In genomic region chr6:149963212-149963461, GRCh38 we compare ENCODE assay signal across 8 cellular contexts. TPM values are rescaled to one million over a fixed set of nuclear protein-coding genes. Genes with fewer than 3 reads are reported as not detected.
DNase-seq lines count a peak whose midpoint lies in the region; TF ChIP-seq lines count a peak whose summit lies in the region.

No MANE protein-coding gene starts in this region.

- TF ChIP-seq CTCF in GM13976 (IDR thresholded peaks at IDR 0.05; ENCODE audit: borderline replicate concordance, control extremely low read depth, extremely low read depth, insufficient read depth, missing control alignments) (no peak), MM.1S (IDR thresholded peaks at IDR 0.05; ENCODE audit: low read length) (no peak), fibroblast of mammary gland (conservative IDR thresholded peaks at IDR 0.05; ENCODE audit: control insufficient read depth, insufficient read depth, low read depth, low read length) (no peak), progenitor cell of endocrine pancreas (IDR thresholded peaks at IDR 0.05; ENCODE audit: unreplicated experiment) (no peak)

- no peak overlapping the region for H3K27ac ChIP-seq in MM.1S (ENCODE audit: low read length)

- H3F3A ChIP-seq in MM.1S (ENCODE audit: insufficient read depth, low read length) = no peaks in the 10 kb centered on the region

- peaks cover 29% of the 10 kb centered on the region for H3K4me1 Mint-ChIP-seq in activated CD4-positive, alpha-beta memory T cell treated with anti-CD3 and anti-CD28 coated beads for 36 hours (ENCODE audit: low read depth)
- H3K4me1 Mint-ChIP-seq in progenitor cell of endocrine pancreas (ENCODE audit: low read depth) = peaks cover 12% of the 10 kb centered on the region

- no peak overlapping the region; the same call in 1 of the 2 replicates for H3K9ac ChIP-seq in MM.1S (ENCODE audit: low read length)

- CTCF ChIA-PET in activated CD4-positive, alpha-beta memory T cell treated with anti-CD3 and anti-CD28 coated beads for 36 hours (lab: Charles Lee) = interaction anchor here (2.2 kb wide), 1 partner anchor 53 kb away, joined by 7 read pairs; no protein-coding TSS in a partner anchor

- H4K20me1 ChIP-seq in MM.1S (ENCODE audit: insufficient read depth, low read length) = no peaks in the 10 kb centered on the region

- H3K4me3 Mint-ChIP-seq in activated CD4-positive, alpha-beta memory T cell treated with anti-CD3 and anti-CD28 coated beads for 36 hours = peak overlapping the region; percentile 86
- peak overlapping the region; percentile 66 for H3K4me3 Mint-ChIP-seq in progenitor cell of endocrine pancreas (ENCODE audit: low read depth)

- H3K9me3 ChIP-seq in MM.1S (replicated peaks; ENCODE audit: insufficient read depth, low read length) = no peaks in the 10 kb centered on the region

- peak overlapping the region; percentile 70 for H3K27ac Mint-ChIP-seq in activated CD4-positive, alpha-beta memory T cell treated with anti-CD3 and anti-CD28 coated beads for 36 hours
- peak overlapping the region; percentile 57 for H3K27ac Mint-ChIP-seq in progenitor cell of endocrine pancreas

- H3K9me2 ChIP-seq in MM.1S (replicated peaks; ENCODE audit: insufficient read depth, low read length) = no peaks in the 10 kb centered on the region

- no peaks in the 10 kb centered on the region for H3K79me2 ChIP-seq in MM.1S (ENCODE audit: low read length)

- H3K9me3 Mint-ChIP-seq in activated CD4-positive, alpha-beta memory T cell treated with anti-CD3 and anti-CD28 coated beads for 36 hours = no peaks in the 10 kb centered on the region
- no peaks in the 10 kb centered on the region for H3K9me3 Mint-ChIP-seq in progenitor cell of endocrine pancreas (ENCODE audit: low read depth)

- DNase-seq in A172 (ENCODE audit: low spot score) (peak; percentile 62), GM13976 (ENCODE audit: low spot score) (peak; percentile 49), MM.1S (no peak), fibroblast of mammary gland (ENCODE audit: low read depth) (no peak), progenitor cell of endocrine pancreas (ENCODE audit: low spot score, unreplicated experiment) (no peak), NOMO-1 (lab: John Stamatoyannopoulos, UW; ENCODE audit: unreplicated experiment in 2 of 2) (no peak), NCI-H226 (no peak)
- peak; percentile 72 for DNase-seq in activated CD4-positive, alpha-beta memory T cell treated with anti-CD3 and anti-CD28 coated beads for 36 hours

- H3K27me3 ChIP-seq in MM.1S (replicated peaks; ENCODE audit: insufficient read depth, low read length) = peaks cover 42% of the 10 kb centered on the region

- peak overlapping the region; percentile 73; the same call in 1 of the 2 replicates for H3K4me2 ChIP-seq in MM.1S (ENCODE audit: low read depth, low read length)

- in situ Hi-C loops in GM13976 (cut with MboI; ENCODE audit: low sequenced_read_pairs, unreplicated experiment) = no loop called here

- peak overlapping the region; percentile 57 for H3K4me3 ChIP-seq in MM.1S (ENCODE audit: low read length)
- H3K4me3 ChIP-seq in fibroblast of mammary gland (ENCODE audit: control insufficient read depth, low read depth, low read length) = peak overlapping the region; percentile 62

- H3K36me3 Mint-ChIP-seq in activated CD4-positive, alpha-beta memory T cell treated with anti-CD3 and anti-CD28 coated beads for 36 hours = peaks cover 2% of the 10 kb centered on the region
- H3K36me3 Mint-ChIP-seq in progenitor cell of endocrine pancreas (ENCODE audit: insufficient read depth) = no peaks in the 10 kb centered on the region

- H2AFZ ChIP-seq in MM.1S (ENCODE audit: low read length) = peak overlapping the region; percentile 56; the same call in 1 of the 2 replicates

- intact Hi-C loops in activated CD4-positive, alpha-beta memory T cell treated with anti-CD3 and anti-CD28 coated beads for 36 hours (cut with micrococcal nuclease) = loop anchor here (1.0 to 2.0 kb wide), 5 partner anchors 22 to 54 kb away; no protein-coding TSS in a partner anchor

- H3K36me3 ChIP-seq in MM.1S (replicated peaks; ENCODE audit: insufficient read depth, low read length) = no peaks in the 10 kb centered on the region

- POLR2A ChIA-PET in activated CD4-positive, alpha-beta memory T cell treated with anti-CD3 and anti-CD28 coated beads for 36 hours (lab: Charles Lee) = no interaction called here

- peaks cover 75% of the 10 kb centered on the region for H3K27me3 Mint-ChIP-seq in activated CD4-positive, alpha-beta memory T cell treated with anti-CD3 and anti-CD28 coated beads for 36 hours
- H3K27me3 Mint-ChIP-seq in progenitor cell of endocrine pancreas = peaks cover 97% of the 10 kb centered on the region

- H3K4me1 ChIP-seq in MM.1S (ENCODE audit: low read length) = no peaks in the 10 kb centered on the region

RNA-seq across cellular contexts. Expression of gene ULBP1, which starts 0.6 kb away (rescaled TPM):
- 0.07 and 0.38 TPM in 2 replicates for total RNA-seq in A172 (2014; rRNA removed; shearing (Covaris generic))
- total RNA-seq in activated CD4-positive, alpha-beta memory T cell treated with anti-CD3 and anti-CD28 coated beads for 36 hours = 1 to 10 TPM; 1.8 to 2.2 TPM
- 0.60 and 0.64 TPM in 2 replicates for total RNA-seq in progenitor cell of endocrine pancreas

RNA-seq across cellular contexts. Expression of gene ULBP2, which starts 21.3 kb away (rescaled TPM):
- 13.2 and 17.3 TPM in 2 replicates for total RNA-seq in A172 (2014; rRNA removed; shearing (Covaris generic))
- 1 to 10 TPM in 1 of 2 experiments, under 1 TPM in 1; 0.90 to 1.2 TPM for total RNA-seq in activated CD4-positive, alpha-beta memory T cell treated with anti-CD3 and anti-CD28 coated beads for 36 hours
- total RNA-seq in progenitor cell of endocrine pancreas = not detected in 2 replicates

RNA-seq across cellular contexts. Expression of gene RAET1G, which starts 40.2 kb away (rescaled TPM):
- 1.1 and 2.0 TPM in 2 replicates for total RNA-seq in A172 (2014; rRNA removed; shearing (Covaris generic))
- not detected for total RNA-seq in activated CD4-positive, alpha-beta memory T cell treated with anti-CD3 and anti-CD28 coated beads for 36 hours
- total RNA-seq in progenitor cell of endocrine pancreas = not detected in 2 replicates

Comparison
In these comparisons a context has a peak if more than half of its experiments do, and no peak if none do; other contexts are left out.
1. DNase-seq: peak in A172 (single experiment), GM13976 (single experiment) and activated CD4-positive, alpha-beta memory T cell treated with anti-CD3 and anti-CD28 coated beads for 36 hours (single experiment); none in MM.1S (single experiment), fibroblast of mammary gland (single experiment), progenitor cell of endocrine pancreas (single experiment), NOMO-1 (0 of 2) and NCI-H226 (single experiment).